29 cellular contexts compared by ENCODE assay signal in the genomic region with DNA sequence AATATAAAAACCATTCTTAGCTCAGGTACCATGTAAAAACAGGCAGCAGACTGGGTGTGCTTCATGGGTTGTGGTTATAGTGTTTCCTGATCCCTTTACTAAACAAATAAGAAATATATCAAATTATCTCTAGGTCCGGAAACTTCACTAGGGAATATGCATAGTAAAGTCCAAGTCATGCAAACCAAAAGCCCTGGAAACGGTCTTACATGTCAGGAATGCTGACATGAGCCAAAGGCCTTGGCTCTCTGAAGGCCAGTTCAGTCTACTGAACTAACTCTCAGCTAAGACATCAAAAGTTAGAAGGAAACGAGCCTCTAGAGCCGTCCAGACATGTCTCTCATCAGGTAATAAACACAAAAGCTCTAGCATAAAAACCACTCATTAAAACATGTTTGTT.
DNase-seq lines count a peak whose midpoint lies in the region; ATAC-seq and TF ChIP-seq lines count a peak whose summit lies in the region.
"Had no signal": no experiment of that assay in that cellular context is flagged by ENCODE, and none has a peak within 500 bp of the region (broad histone marks: within the 10 kb centered on the region; RNA-seq: fewer than 3 reads in every experiment).

No MANE protein-coding gene starts in this region.

- H3K36me3 ChIP-seq in PC-3 (ENCODE audit: low read depth, low read length) (no peaks in the 10 kb centered on the region), smooth muscle cell (ENCODE audit: low read depth) (no peaks in the 10 kb centered on the region)
- H3K36me3 ChIP-seq: ascending aorta, left ventricle myocardium inferior, upper lobe of left lung had no signal

- H3K27me3 ChIP-seq in PC-3 (ENCODE audit: low read length) (no peaks in the 10 kb centered on the region), smooth muscle cell (ENCODE audit: low read depth) (no peaks in the 10 kb centered on the region)
- H3K27me3 ChIP-seq: ascending aorta, upper lobe of left lung had no signal

- ATAC-seq in PC-3: no peak
- ATAC-seq: activated CD8-positive, alpha-beta T cell treated with anti-CD3 and anti-CD28 coated beads for 36 hours; natural killer cell treated with Interleukin-12 subunit alpha and Interleukin-12 subunit beta and Interleukin-15 and Interleukin-18, amount 100 ng/mL, for 72 hours; T-helper 17 cell had no signal

- CTCF ChIA-PET in PC-3 (lab: Charles Lee): no interaction called here

- H3K9me3 ChIP-seq in PC-3 (ENCODE audit: low read length) (no peaks in the 10 kb centered on the region), smooth muscle cell (replicated peaks; ENCODE audit: low read depth) (no peaks in the 10 kb centered on the region)
- H3K9me3 ChIP-seq: ascending aorta, Caco-2, SK-N-SH, upper lobe of left lung had no signal

- H3K27ac ChIP-seq in PC-3 (ENCODE audit: low read length) (no peak overlapping the region), smooth muscle cell (ENCODE audit: low read depth) (no peak overlapping the region)
- H3K27ac ChIP-seq: ascending aorta, C4-2B, left ventricle myocardium inferior, parathyroid adenoma, upper lobe of left lung had no signal

- DNase-seq in PC-3 (peak; percentile 17), cardiac fibroblast (ENCODE audit: low read depth in 2 of 2) (peak; percentile 16 to 72), fibroblast of villous mesenchyme (ENCODE audit: low read depth) (peak; percentile 24), smooth muscle cell (lab: John Stamatoyannopoulos, UW; ENCODE audit: unreplicated experiment) (no peak), RPMI8226 (no peak), ureter (ENCODE audit: low spot score) (no peak)
- DNase-seq in stimulated activated CD4-positive, alpha-beta T cell treated with anti-CD3 and anti-CD28 coated beads, Interleukin-15, amount 100 ng/mL, for 24 hours: no peak
- DNase-seq: activated CD4-positive, CD25-positive, alpha-beta regulatory T cell treated with anti-CD3 and anti-CD28 coated beads, Interleukin-2, amount 50 U/mL, for 72 hours; activated CD8-positive, alpha-beta T cell treated with anti-CD3 and anti-CD28 coated beads for 36 hours; Caco-2; DMS79; effector CD4-positive, alpha-beta T cell; GF-D8; hypothalamus; immature natural killer cell; KG1; left ventricle myocardium inferior; NCI-H146; NCI-H2107; NCI-H774; SK-N-SH; stimulated activated CD4-positive, alpha-beta T cell treated with anti-CD3 and anti-CD28 coated beads, Interleukin-4, amount 100 ng/mL, for 1 hour; substantia nigra; T-helper 17 cell; upper lobe of left lung had no signal

- H3K9ac ChIP-seq in PC-3 (ENCODE audit: low read length) (no peak overlapping the region), smooth muscle cell (ENCODE audit: low read depth) (no peak overlapping the region)
- H3K9ac ChIP-seq: parathyroid adenoma, SK-N-SH had no signal

- no peaks in the 10 kb centered on the region for H3F3A ChIP-seq in PC-3 (ENCODE audit: low read length, unreplicated experiment)
- H3F3A ChIP-seq in smooth muscle cell (ENCODE audit: low read depth): no peaks in the 10 kb centered on the region

- TF ChIP-seq CTCF in PC-3 (conservative IDR thresholded peaks at IDR 0.05; ENCODE audit: low read depth, low read length) (no peak), cardiac fibroblast (IDR thresholded peaks at IDR 0.05; ENCODE audit: low read depth, low read length) (no peak), fibroblast of villous mesenchyme (IDR thresholded peaks at IDR 0.05; ENCODE audit: insufficient read depth, low read depth, low read length) (no peak), smooth muscle cell (IDR thresholded peaks at IDR 0.05; ENCODE audit: borderline replicate concordance, insufficient read depth, poor library complexity, severe bottlenecking) (no peak)

- no peak overlapping the region for H3K4me3 ChIP-seq in PC-3 (ENCODE audit: low read length)
- H3K4me3 ChIP-seq in cardiac fibroblast (replicated peaks in 1 of 2; ENCODE audit: low read depth in 2 of 2, low read length in 2 of 2): no peak overlapping the region
- no peak overlapping the region for H3K4me3 ChIP-seq in fibroblast of villous mesenchyme (ENCODE audit: low read depth, low read length)
- no peak overlapping the region for H3K4me3 ChIP-seq in smooth muscle cell
- H3K4me3 ChIP-seq: ascending aorta, left ventricle myocardium inferior, upper lobe of left lung had no signal

- POLR2A ChIA-PET in PC-3 (lab: Charles Lee; ENCODE audit: unreplicated experiment): no interaction called here

- H3K4me2 ChIP-seq in PC-3 (ENCODE audit: low read length) (no peak overlapping the region), smooth muscle cell (no peak overlapping the region)
- H3K4me2 ChIP-seq: SK-N-SH had no signal

- no peaks in the 10 kb centered on the region for H3K4me1 ChIP-seq in PC-3 (ENCODE audit: insufficient read depth, low read length)
- no peaks in the 10 kb centered on the region for H3K4me1 ChIP-seq in smooth muscle cell (ENCODE audit: low read depth)
- H3K4me1 ChIP-seq: Caco-2, parathyroid adenoma had no signal

- intact Hi-C loops in PC-3 (cut with micrococcal nuclease): no loop called here

- BruUV-seq in PC-3 (replicated peaks; lab: Mats Ljungman, UMichigan): no TSS peak

- 50% methylated on average over 4 of the region's 4 CpGs for WGBS in smooth muscle cell (ENCODE audit: low lambda C conversion rate)

- H3K79me2 ChIP-seq in PC-3 (ENCODE audit: low read length): no peaks in the 10 kb centered on the region
- no peaks in the 10 kb centered on the region for H3K79me2 ChIP-seq in smooth muscle cell (ENCODE audit: low read depth)
- H3K79me2 ChIP-seq: parathyroid adenoma had no signal

- no peak overlapping the region for H2AFZ ChIP-seq in PC-3 (ENCODE audit: low read length)
- peak overlapping the region; percentile 0 for H2AFZ ChIP-seq in smooth muscle cell (ENCODE audit: low read depth)
- H2AFZ ChIP-seq: parathyroid adenoma had no signal

- H4K20me1 ChIP-seq in PC-3 (ENCODE audit: low read length) (no peaks in the 10 kb centered on the region), smooth muscle cell (ENCODE audit: low read depth) (no peaks in the 10 kb centered on the region)

- H3K9me2 ChIP-seq in PC-3 (replicated peaks; ENCODE audit: low read length): no peaks in the 10 kb centered on the region
- H3K9me2 ChIP-seq: SK-N-SH had no signal

Comparison
In these comparisons a context has a peak if more than half of its experiments do, and no peak if none do; other contexts are left out.
1. DNase-seq: peak in PC-3 (single experiment), cardiac fibroblast (2 of 2) and fibroblast of villous mesenchyme (single experiment); none in smooth muscle cell (single experiment), RPMI8226 (single experiment), ureter (single experiment) and stimulated activated CD4-positive, alpha-beta T cell treated with anti-CD3 and anti-CD28 coated beads, Interleukin-15, amount 100 ng/mL, for 24 hours (single experiment).